Comparison of ENCODE assay signal across 18 cellular contexts in genomic region chr11:91178366-91178765, GRCh38.
"Had no signal": no experiment of that assay in that cellular context is flagged by ENCODE, and none has a peak within 500 bp of the region (broad histone marks: within the 10 kb centered on the region; RNA-seq: fewer than 3 reads in every experiment).

No MANE protein-coding gene starts in this region.

- H3K27ac ChIP-seq: epithelial cell of prostate, esophagus muscularis mucosa, foreskin keratinocyte, hepatocyte, parathyroid adenoma, prostate gland, skin epidermis, stomach, thoracic aorta, transverse colon had no signal

- H3K4me1 Mint-ChIP-seq: naive thymus-derived CD4-positive, alpha-beta T cell; nephron progenitor cell had no signal

- H3K36me3 Mint-ChIP-seq: naive thymus-derived CD4-positive, alpha-beta T cell had no signal

- H2AFZ ChIP-seq: hepatocyte, parathyroid adenoma had no signal

- H3K36me3 ChIP-seq: esophagus muscularis mucosa, prostate gland, stomach, thoracic aorta, transverse colon had no signal

- H3K4me1 ChIP-seq: esophagus muscularis mucosa, foreskin keratinocyte, parathyroid adenoma, prostate gland, stomach, transverse colon had no signal

- H3K4me2 ChIP-seq: hepatocyte had no signal

- ATAC-seq: foreskin keratinocyte; naive thymus-derived CD4-positive, alpha-beta T cell; sciatic nerve had no signal

- H3K27ac Mint-ChIP-seq: naive thymus-derived CD4-positive, alpha-beta T cell; nephron progenitor cell had no signal

- DNase-seq: effector memory CD4-positive, alpha-beta T cell; foreskin keratinocyte; head of caudate nucleus; kidney glomerular epithelial cell; naive thymus-derived CD4-positive, alpha-beta T cell; nephron progenitor cell; stimulated activated naive CD4-positive, alpha-beta T cell; stomach; substantia nigra; transverse colon had no signal

- H3K79me2 ChIP-seq: hepatocyte, parathyroid adenoma had no signal

- H3K9ac ChIP-seq: parathyroid adenoma had no signal

- H3K27me3 ChIP-seq: esophagus muscularis mucosa, foreskin keratinocyte, hepatocyte, stomach, transverse colon had no signal

- H3K9me3 ChIP-seq: prostate gland, transverse colon had no signal

- H3K4me3 Mint-ChIP-seq: naive thymus-derived CD4-positive, alpha-beta T cell; nephron progenitor cell had no signal

- H3K4me3 ChIP-seq: esophagus muscularis mucosa, hepatocyte, prostate gland, skin epidermis, stomach, thoracic aorta, transverse colon had no signal

- H3K27me3 Mint-ChIP-seq: naive thymus-derived CD4-positive, alpha-beta T cell had no signal
